Comparison of ENCODE assay signal across 1 cellular context in genomic region chr12:130401703-130402102, GRCh38.
TF ChIP-seq lines count a peak whose summit lies in the region.

No MANE protein-coding gene starts in this region.

TF ChIP-seq in K562, 482 proteins besides CTCF, POLR2A, EP300 and RAD21 (continued from another document):
- TF ChIP-seq ZNF318 (IDR thresholded peaks at IDR 0.05; ENCODE audit: borderline replicate concordance in 1 of 2, low read depth in 1 of 2) (no peak), KAT2B (IDR thresholded peaks at IDR 0.05; ENCODE audit: low read depth, low read length) (no peak), FOXP4 (CRISPR knock-in tag; IDR thresholded peaks at IDR 0.05; ENCODE audit: borderline replicate concordance) (no peak), ZBTB26 (CRISPR knock-in tag; IDR thresholded peaks at IDR 0.05) (no peak), HNRNPK (IDR thresholded peaks at IDR 0.05; ENCODE audit: low read depth, low read length, poor library complexity, severe bottlenecking) (no peak), SMAD3 (CRISPR knock-in tag; conservative IDR thresholded peaks at IDR 0.05) (no peak), ZNF75A (CRISPR knock-in tag; IDR thresholded peaks at IDR 0.05) (no peak), ZNF449 (CRISPR knock-in tag; IDR thresholded peaks at IDR 0.05) (no peak), YY1 (IDR thresholded peaks at IDR 0.05; ENCODE audit: borderline replicate concordance in 1 of 3, control insufficient read depth in 1 of 3, extremely low read depth in 1 of 3, insufficient read depth in 3 of 3, insufficient read length in 1 of 3, insufficient replicate concordance in 2 of 3, low read depth in 1 of 3, low read length in 2 of 3) (no peak), SRSF1 (IDR thresholded peaks at IDR 0.05; ENCODE audit: low read depth, low read length) (no peak), ETV5 (CRISPR knock-in tag; IDR thresholded peaks at IDR 0.05; ENCODE audit: low read depth) (no peak), SMAD4 (CRISPR knock-in tag; conservative IDR thresholded peaks at IDR 0.05) (no peak)
